Comparison of ENCODE assay signal across 8 cellular contexts in the genomic region with DNA sequence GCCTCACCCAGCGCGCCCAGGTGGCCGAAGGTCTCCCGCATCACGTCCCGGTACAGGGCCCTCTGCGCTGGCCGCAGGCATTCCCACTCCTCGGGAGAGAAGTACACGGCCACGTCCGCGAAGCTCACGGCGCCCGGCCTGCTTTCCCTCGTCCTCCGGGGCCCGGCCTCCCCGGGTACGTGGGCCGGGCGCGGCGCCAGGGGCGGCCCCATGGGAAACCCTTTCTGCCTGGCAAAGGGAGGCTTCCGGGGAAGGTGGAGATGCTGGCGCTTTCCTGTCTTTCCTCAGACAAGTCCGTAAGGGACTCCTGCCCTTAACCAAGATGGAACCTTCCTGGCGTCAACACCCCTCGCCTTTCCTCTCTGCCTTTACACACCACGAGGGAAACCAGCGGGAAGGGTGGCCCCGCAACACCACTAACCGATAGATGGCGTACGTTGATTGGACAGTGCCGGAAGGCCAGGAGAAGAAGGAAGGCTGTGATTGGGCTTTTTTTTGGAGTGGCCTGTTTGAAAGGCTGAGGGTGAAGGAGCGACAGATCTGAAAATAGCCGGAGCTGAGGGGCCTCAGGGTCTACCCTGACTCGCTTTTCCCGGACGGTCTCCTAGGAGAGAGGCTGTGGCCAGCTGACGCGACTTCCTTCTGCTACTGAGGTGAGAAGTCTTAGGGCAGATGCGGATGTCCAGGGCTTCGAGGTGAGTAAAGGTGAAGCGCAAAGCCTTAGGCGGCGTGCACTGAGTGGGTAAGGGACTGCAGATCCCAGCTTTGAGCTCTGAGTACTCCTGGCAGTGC. TPM values are rescaled to one million over a fixed set of nuclear protein-coding genes. Genes with fewer than 3 reads are reported as not detected.
DNase-seq lines count a peak whose midpoint lies in the region; ATAC-seq and TF ChIP-seq lines count a peak whose summit lies in the region.

A gene (minus strand): TSS at position 298 of the 792 bp plus-strand sequence. CDS start 86 bp downstream, at position 212.

- no peaks in the 10 kb centered on the region for H3K9me3 Mint-ChIP-seq in activated naive CD8-positive, alpha-beta T cell treated with anti-CD3 and anti-CD28 coated beads for 36 hours
- H3K9me3 Mint-ChIP-seq in glutamatergic neuron (ENCODE audit: unreplicated experiment), result peaks cover 9% of the 10 kb centered on the region

- H3K4me3 ChIP-seq in H7 (ENCODE audit: insufficient read depth, low read depth, low read length), result peak within 1 kb of the TSS; percentile 95
- H3K4me3 ChIP-seq in testis, result peak within 1 kb of the TSS; percentile 68 to 91

- H3K27me3 ChIP-seq in H7 (ENCODE audit: control insufficient read depth, insufficient read depth, low read length) (no peaks in the 10 kb centered on the region), testis (no peaks in the 10 kb centered on the region)

- intact Hi-C loops in testis (cut with DNase I; ENCODE audit: low total_unique reads), result no loop called here

- H3K36me3 ChIP-seq in ES-I3 (ENCODE audit: insufficient read depth, low read length), result no peaks in the 10 kb centered on the region; the same call in 1 of the 2 replicates
- peaks cover 7% of the 10 kb centered on the region for H3K36me3 ChIP-seq in H7 (replicated peaks; ENCODE audit: control insufficient read depth, insufficient read depth, low read length)
- no peaks in the 10 kb centered on the region for H3K36me3 ChIP-seq in testis (ENCODE audit: low read depth, missing control alignments)

- no peak for TF ChIP-seq POLR2A in testis (IDR thresholded peaks at IDR 0.05)

- TF ChIP-seq CTCF in glutamatergic neuron (IDR thresholded peaks at IDR 0.05; ENCODE audit: partially characterized antibody, unreplicated experiment) (peak; percentile 29), omental fat pad (IDR thresholded peaks at IDR 0.05) (no peak), testis (IDR thresholded peaks at IDR 0.05) (peak in 1 of 3 experiments; percentile 52)

- peaks cover 35% of the 10 kb centered on the region for H3K36me3 Mint-ChIP-seq in activated naive CD8-positive, alpha-beta T cell treated with anti-CD3 and anti-CD28 coated beads for 36 hours
- H3K36me3 Mint-ChIP-seq in glutamatergic neuron (ENCODE audit: unreplicated experiment), result no peaks in the 10 kb centered on the region

- H3K27me3 Mint-ChIP-seq in activated naive CD8-positive, alpha-beta T cell treated with anti-CD3 and anti-CD28 coated beads for 36 hours, result no peaks in the 10 kb centered on the region
- H3K27me3 Mint-ChIP-seq in glutamatergic neuron (ENCODE audit: unreplicated experiment), result peaks cover 6% of the 10 kb centered on the region

- 0 to 1% methylated on average over 18 to 50 of the region's 50 CpGs for WGBS in testis, 2 donors

- H3K4me1 ChIP-seq in ES-I3 (ENCODE audit: insufficient read depth, low read length) (no peaks in the 10 kb centered on the region), testis (peaks cover 10% of the 10 kb centered on the region)

- H3K4me1 Mint-ChIP-seq in activated naive CD8-positive, alpha-beta T cell treated with anti-CD3 and anti-CD28 coated beads for 36 hours, result peaks cover 21% of the 10 kb centered on the region
- H3K4me1 Mint-ChIP-seq in glutamatergic neuron (ENCODE audit: low read depth, unreplicated experiment), result peaks cover 3% of the 10 kb centered on the region

- peak within 1 kb of the TSS; percentile 87 for H3K9ac ChIP-seq in ES-I3 (ENCODE audit: low read depth, low read length)

- DNase-seq in H7 (peak; percentile 99), NAMALWA (ENCODE audit: low spot score) (peak; percentile 97), SKM-1 (lab: John Stamatoyannopoulos, UW; ENCODE audit: unreplicated experiment) (peak; percentile 97), glutamatergic neuron (peak; percentile 92), omental fat pad (ENCODE audit: low spot score) (peak; percentile 84), testis (peak; percentile 99)
- peak; percentile 92 for DNase-seq in activated naive CD8-positive, alpha-beta T cell treated with anti-CD3 and anti-CD28 coated beads for 36 hours

- peak within 1 kb of the TSS; percentile 94 for H3K27ac Mint-ChIP-seq in activated naive CD8-positive, alpha-beta T cell treated with anti-CD3 and anti-CD28 coated beads for 36 hours
- peak within 1 kb of the TSS; percentile 92 for H3K27ac Mint-ChIP-seq in glutamatergic neuron (ENCODE audit: unreplicated experiment)

- H3K4me3 Mint-ChIP-seq in activated naive CD8-positive, alpha-beta T cell treated with anti-CD3 and anti-CD28 coated beads for 36 hours, result peak within 1 kb of the TSS; percentile 90
- H3K4me3 Mint-ChIP-seq in glutamatergic neuron (ENCODE audit: unreplicated experiment), result peak within 1 kb of the TSS; percentile 94

- peak within 1 kb of the TSS; percentile 89 to 92 for H3K27ac ChIP-seq in testis

- peak; percentile 100 for ATAC-seq in omental fat pad (ENCODE audit: low FRiP score)

- H3K9me3 ChIP-seq in ES-I3 (ENCODE audit: control insufficient read depth, insufficient read depth, low read length) (no peaks in the 10 kb centered on the region), testis (no peaks in the 10 kb centered on the region)

RNA-seq across cellular contexts. Expression of the gene that starts here (rescaled TPM):
- total RNA-seq in H7 (2014; rRNA removed; shearing (Covaris generic)), result 2.8 and 8.5 TPM in 2 replicates
- 1 to 10 TPM; 6.4 to 7.8 TPM for total RNA-seq in activated naive CD8-positive, alpha-beta T cell treated with anti-CD3 and anti-CD28 coated beads for 36 hours
- 58.4 TPM for total RNA-seq in glutamatergic neuron (ENCODE audit: unreplicated experiment)
- 10 to 100 TPM in 1 of 4 donors, 1 to 10 TPM in 3; 4.5 to 12.1 (median 8.1) TPM for total RNA-seq in omental fat pad
- 10 to 100 TPM; 14.8 to 17.1 TPM for total RNA-seq in testis
- polyA plus RNA-seq in testis (ENCODE audit: insufficient read depth, low read depth, low replicate concordance), result 5.9 TPM

Comparison
In these comparisons a context has a peak if more than half of its experiments do, and no peak if none do; other contexts are left out.
1. Peak in every context shown above with its lines: DNase-seq, ATAC-seq, H3K4me3 ChIP-seq and H3K27ac ChIP-seq.